ENCODE assay signal across 1 cellular context in the genomic region with DNA sequence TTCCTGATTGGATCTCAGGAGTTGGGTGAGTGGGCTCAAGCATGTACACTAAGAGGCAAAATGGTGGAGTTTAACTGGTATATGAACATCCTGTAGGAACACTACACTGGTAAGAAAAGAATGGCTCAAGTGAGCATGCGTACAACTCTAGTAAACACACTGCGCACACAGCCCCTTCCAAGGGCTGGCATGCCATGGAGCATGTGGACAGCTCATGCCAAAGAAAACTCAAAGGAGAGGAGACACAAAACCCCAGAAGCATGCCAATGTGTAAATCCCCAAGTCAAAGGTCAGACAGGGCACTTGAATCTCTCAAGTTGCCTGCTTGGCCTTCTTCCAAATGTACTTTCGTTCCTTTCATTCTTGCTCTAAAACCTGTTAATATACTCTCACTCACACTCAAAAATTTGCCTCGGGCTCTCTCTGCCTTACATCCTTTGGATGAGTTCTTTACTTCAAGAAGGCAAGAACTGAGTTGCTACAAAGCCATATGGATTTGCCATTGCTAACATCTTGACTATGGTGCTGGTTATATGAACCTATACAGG.
TF ChIP-seq lines count a peak whose summit lies in the region.

No MANE protein-coding gene starts in this region.

TF ChIP-seq in WTC11, 78 proteins besides CTCF, POLR2A, EP300 and RAD21 (continued from another document):
- TF ChIP-seq, protein P1, sequence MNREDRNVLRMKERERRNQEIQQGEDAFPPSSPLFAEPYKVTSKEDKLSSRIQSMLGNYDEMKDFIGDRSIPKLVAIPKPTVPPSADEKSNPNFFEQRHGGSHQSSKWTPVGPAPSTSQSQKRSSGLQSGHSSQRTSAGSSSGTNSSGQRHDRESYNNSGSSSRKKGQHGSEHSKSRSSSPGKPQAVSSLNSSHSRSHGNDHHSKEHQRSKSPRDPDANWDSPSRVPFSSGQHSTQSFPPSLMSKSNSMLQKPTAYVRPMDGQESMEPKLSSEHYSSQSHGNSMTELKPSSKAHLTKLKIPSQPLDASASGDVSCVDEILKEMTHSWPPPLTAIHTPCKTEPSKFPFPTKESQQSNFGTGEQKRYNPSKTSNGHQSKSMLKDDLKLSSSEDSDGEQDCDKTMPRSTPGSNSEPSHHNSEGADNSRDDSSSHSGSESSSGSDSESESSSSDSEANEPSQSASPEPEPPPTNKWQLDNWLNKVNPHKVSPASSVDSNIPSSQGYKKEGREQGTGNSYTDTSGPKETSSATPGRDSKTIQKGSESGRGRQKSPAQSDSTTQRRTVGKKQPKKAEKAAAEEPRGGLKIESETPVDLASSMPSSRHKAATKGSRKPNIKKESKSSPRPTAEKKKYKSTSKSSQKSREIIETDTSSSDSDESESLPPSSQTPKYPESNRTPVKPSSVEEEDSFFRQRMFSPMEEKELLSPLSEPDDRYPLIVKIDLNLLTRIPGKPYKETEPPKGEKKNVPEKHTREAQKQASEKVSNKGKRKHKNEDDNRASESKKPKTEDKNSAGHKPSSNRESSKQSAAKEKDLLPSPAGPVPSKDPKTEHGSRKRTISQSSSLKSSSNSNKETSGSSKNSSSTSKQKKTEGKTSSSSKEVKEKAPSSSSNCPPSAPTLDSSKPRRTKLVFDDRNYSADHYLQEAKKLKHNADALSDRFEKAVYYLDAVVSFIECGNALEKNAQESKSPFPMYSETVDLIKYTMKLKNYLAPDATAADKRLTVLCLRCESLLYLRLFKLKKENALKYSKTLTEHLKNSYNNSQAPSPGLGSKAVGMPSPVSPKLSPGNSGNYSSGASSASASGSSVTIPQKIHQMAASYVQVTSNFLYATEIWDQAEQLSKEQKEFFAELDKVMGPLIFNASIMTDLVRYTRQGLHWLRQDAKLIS (CRISPR knock-in tag; IDR thresholded peaks at IDR 0.05; ENCODE audit: borderline replicate concordance) = no peak
- TF ChIP-seq NR1H2 (CRISPR knock-in tag; IDR thresholded peaks at IDR 0.05) (no peak), ZNF138 (CRISPR knock-in tag; conservative IDR thresholded peaks at IDR 0.05) (no peak), MYBL2 (CRISPR knock-in tag; IDR thresholded peaks at IDR 0.05) (no peak), ZBTB21 (CRISPR knock-in tag; IDR thresholded peaks at IDR 0.05; ENCODE audit: borderline replicate concordance) (no peak), PRRX2 (CRISPR knock-in tag; IDR thresholded peaks at IDR 0.05) (no peak), FOXJ3 (CRISPR knock-in tag; IDR thresholded peaks at IDR 0.05; ENCODE audit: borderline replicate concordance) (no peak), TEAD1 (CRISPR knock-in tag; IDR thresholded peaks at IDR 0.05) (no peak), TCF7 (CRISPR knock-in tag; IDR thresholded peaks at IDR 0.05; ENCODE audit: low read depth) (no peak)
